In the genomic region with DNA sequence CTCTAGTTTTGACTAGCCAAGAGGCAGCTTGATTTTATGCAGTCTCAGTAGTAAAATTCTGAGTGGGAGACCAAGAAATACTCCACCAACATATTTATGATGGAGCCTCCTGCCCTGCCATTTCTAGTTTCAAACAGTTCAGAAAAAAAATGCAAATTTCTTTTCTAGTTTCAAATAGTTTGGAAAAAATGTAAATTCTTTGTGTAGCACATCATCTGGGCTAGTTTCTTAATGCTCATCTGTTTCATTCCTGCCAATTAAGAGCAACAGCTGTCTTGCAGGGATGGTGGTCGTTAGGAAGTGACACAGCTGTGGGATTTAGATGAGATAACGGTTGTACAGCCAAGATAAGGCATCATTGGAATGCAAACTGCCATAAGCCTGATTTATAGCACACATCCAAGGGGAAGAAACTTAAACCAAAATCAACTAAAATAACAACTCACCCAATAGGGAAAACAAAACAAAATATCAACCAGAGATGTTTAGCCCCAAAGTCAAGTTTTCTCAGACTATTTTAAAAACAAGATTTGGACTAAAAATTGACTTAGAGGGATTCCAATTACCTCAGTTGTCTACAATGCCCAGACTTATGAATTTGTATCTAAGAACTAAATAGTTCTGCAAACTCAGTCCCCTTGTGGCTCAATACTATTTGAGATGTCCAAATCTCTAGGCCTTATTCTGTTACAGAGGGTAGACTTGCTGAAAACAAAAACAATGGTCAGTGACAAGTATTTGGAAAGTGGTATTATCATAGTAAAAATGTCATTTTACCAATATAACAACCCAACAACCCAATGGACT, we compare ENCODE assay signal across 3 cellular contexts.
TF ChIP-seq lines count a peak whose summit lies in the region.

No MANE protein-coding gene starts in this region.

TF ChIP-seq in SK-N-SH, 30 proteins besides CTCF, POLR2A, EP300 and RAD21 (continues in another document):
- TF ChIP-seq TCF12 (IDR thresholded peaks at IDR 0.05) = peak; percentile 88
- TF ChIP-seq JUND (IDR thresholded peaks at IDR 0.05) = peak; percentile 68
- no peak for TF ChIP-seq RCOR1 (IDR thresholded peaks at IDR 0.05; ENCODE audit: low read length)
- 0 out of 2 replicates have a peak, but pooled peaks have one; percentile 15 for TF ChIP-seq MEF2A (IDR thresholded peaks at IDR 0.05; ENCODE audit: borderline replicate concordance, low read depth)
- peak; percentile 86 for TF ChIP-seq PBX3 (IDR thresholded peaks at IDR 0.05)
- no peak for TF ChIP-seq EZH2phosphoT487 (IDR thresholded peaks at IDR 0.05; ENCODE audit: borderline replicate concordance, low read depth)
- TF ChIP-seq ZBTB33 (IDR thresholded peaks at IDR 0.05; ENCODE audit: borderline replicate concordance, low read depth) = no peak
- no peak for TF ChIP-seq SMC3 (IDR thresholded peaks at IDR 0.05; ENCODE audit: low read depth, low read length)
- TF ChIP-seq NRF1 (IDR thresholded peaks at IDR 0.05; ENCODE audit: low read depth, low read length) = no peak
- TF ChIP-seq IRF3 (IDR thresholded peaks at IDR 0.05; ENCODE audit: low read depth, low read length) = no peak
- TF ChIP-seq, protein P1, sequence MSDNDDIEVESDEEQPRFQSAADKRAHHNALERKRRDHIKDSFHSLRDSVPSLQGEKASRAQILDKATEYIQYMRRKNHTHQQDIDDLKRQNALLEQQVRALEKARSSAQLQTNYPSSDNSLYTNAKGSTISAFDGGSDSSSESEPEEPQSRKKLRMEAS (IDR thresholded peaks at IDR 0.05; ENCODE audit: low read depth) = no peak
- TF ChIP-seq MXI1 (IDR thresholded peaks at IDR 0.05; ENCODE audit: low read depth, low read length) = no peak
- no peak for TF ChIP-seq ELF1 (IDR thresholded peaks at IDR 0.05)
- TF ChIP-seq, protein P2, sequence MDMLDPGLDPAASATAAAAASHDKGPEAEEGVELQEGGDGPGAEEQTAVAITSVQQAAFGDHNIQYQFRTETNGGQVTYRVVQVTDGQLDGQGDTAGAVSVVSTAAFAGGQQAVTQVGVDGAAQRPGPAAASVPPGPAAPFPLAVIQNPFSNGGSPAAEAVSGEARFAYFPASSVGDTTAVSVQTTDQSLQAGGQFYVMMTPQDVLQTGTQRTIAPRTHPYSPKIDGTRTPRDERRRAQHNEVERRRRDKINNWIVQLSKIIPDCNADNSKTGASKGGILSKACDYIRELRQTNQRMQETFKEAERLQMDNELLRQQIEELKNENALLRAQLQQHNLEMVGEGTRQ (IDR thresholded peaks at IDR 0.05; ENCODE audit: borderline replicate concordance, low read depth, low read length) = no peak

TF ChIP-seq in SK-N-SH treated with all-trans-retinoic acid at 6 μM for 48 hours, 23 proteins besides CTCF, POLR2A, EP300 and RAD21 (continues in another document):
- TF ChIP-seq ZC3H10 (CRISPR knock-in tag; IDR thresholded peaks at IDR 0.05) (no peak), PPARA (CRISPR knock-in tag; IDR thresholded peaks at IDR 0.05; ENCODE audit: borderline replicate concordance) (no peak), TCF4 (CRISPR knock-in tag; IDR thresholded peaks at IDR 0.05; ENCODE audit: borderline replicate concordance) (no peak), ZFP30 (CRISPR knock-in tag; IDR thresholded peaks at IDR 0.05) (no peak), SNAI2 (CRISPR knock-in tag; IDR thresholded peaks at IDR 0.05) (no peak), ISL1 (CRISPR knock-in tag; IDR thresholded peaks at IDR 0.05) (no peak), CREB5 (CRISPR knock-in tag; IDR thresholded peaks at IDR 0.05; ENCODE audit: low read depth) (no peak), CSDC2 (CRISPR knock-in tag; IDR thresholded peaks at IDR 0.05) (no peak), TSHZ2 (CRISPR knock-in tag; IDR thresholded peaks at IDR 0.05) (no peak), ZNF565 (CRISPR knock-in tag; conservative IDR thresholded peaks at IDR 0.05; ENCODE audit: low read depth) (no peak), GLIS3 (CRISPR knock-in tag; IDR thresholded peaks at IDR 0.05) (no peak), ZFP3 (CRISPR knock-in tag; IDR thresholded peaks at IDR 0.05) (no peak), OSR1 (CRISPR knock-in tag; IDR thresholded peaks at IDR 0.05) (no peak), POU6F1 (CRISPR knock-in tag; IDR thresholded peaks at IDR 0.05; ENCODE audit: borderline replicate concordance, low read depth) (no peak), ARNTL (CRISPR knock-in tag; IDR thresholded peaks at IDR 0.05; ENCODE audit: borderline replicate concordance, low read depth) (no peak)

TF ChIP-seq in IMR-90, 13 proteins besides CTCF, POLR2A, EP300 and RAD21:
- TF ChIP-seq MAFK (IDR thresholded peaks at IDR 0.05; ENCODE audit: low read depth, low read length) (no peak), MXI1 (IDR thresholded peaks at IDR 0.05; ENCODE audit: borderline replicate concordance, low read depth, low read length) (no peak), CHD1 (IDR thresholded peaks at IDR 0.05; ENCODE audit: low read depth, low read length) (no peak), MAZ (IDR thresholded peaks at IDR 0.05; ENCODE audit: borderline replicate concordance, low read depth, low read length) (no peak), FOS (IDR thresholded peaks at IDR 0.05; ENCODE audit: low read depth, low read length) (no peak), RCOR1 (IDR thresholded peaks at IDR 0.05; ENCODE audit: insufficient replicate concordance, low read length) (no peak), CEBPB (IDR thresholded peaks at IDR 0.05; ENCODE audit: low read depth, low read length) (no peak), SMC3 (IDR thresholded peaks at IDR 0.05; ENCODE audit: low read depth, low read length) (no peak), BHLHE40 (IDR thresholded peaks at IDR 0.05; ENCODE audit: low read depth, low read length) (no peak)
- TF ChIP-seq, protein P2 (IDR thresholded peaks at IDR 0.05; ENCODE audit: low read depth, low read length) = no peak
- TF ChIP-seq, protein P3, sequence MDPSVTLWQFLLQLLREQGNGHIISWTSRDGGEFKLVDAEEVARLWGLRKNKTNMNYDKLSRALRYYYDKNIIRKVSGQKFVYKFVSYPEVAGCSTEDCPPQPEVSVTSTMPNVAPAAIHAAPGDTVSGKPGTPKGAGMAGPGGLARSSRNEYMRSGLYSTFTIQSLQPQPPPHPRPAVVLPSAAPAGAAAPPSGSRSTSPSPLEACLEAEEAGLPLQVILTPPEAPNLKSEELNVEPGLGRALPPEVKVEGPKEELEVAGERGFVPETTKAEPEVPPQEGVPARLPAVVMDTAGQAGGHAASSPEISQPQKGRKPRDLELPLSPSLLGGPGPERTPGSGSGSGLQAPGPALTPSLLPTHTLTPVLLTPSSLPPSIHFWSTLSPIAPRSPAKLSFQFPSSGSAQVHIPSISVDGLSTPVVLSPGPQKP (IDR thresholded peaks at IDR 0.05; ENCODE audit: borderline replicate concordance, low read depth, low read length) = no peak
TF ChIP-seq in IMR-90: peak in this region for 0.
